In the genomic region with DNA sequence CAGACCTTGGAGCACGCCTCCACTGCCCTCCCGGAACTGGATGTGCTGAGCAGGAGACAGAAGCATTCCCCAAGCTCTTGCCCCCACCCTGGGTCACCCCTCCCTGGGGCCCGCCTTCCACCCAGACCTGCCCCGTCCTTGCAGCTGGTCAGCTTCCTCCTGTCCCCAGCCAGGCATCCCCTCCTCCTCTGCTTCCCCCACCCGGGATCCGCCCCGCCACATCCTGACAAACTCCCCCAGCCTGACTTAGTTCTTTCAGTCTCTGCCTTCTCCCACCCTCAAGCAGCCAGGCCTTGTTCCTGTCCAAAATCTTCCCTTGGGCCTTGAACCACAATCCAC, we compare ENCODE assay signal across 1 cellular context.
TF ChIP-seq lines count a peak whose summit lies in the region.

No MANE protein-coding gene starts in this region.

TF ChIP-seq in HepG2, 621 proteins besides CTCF, POLR2A, EP300 and RAD21 (continued from another document and continues in another):
- TF ChIP-seq, protein P1, sequence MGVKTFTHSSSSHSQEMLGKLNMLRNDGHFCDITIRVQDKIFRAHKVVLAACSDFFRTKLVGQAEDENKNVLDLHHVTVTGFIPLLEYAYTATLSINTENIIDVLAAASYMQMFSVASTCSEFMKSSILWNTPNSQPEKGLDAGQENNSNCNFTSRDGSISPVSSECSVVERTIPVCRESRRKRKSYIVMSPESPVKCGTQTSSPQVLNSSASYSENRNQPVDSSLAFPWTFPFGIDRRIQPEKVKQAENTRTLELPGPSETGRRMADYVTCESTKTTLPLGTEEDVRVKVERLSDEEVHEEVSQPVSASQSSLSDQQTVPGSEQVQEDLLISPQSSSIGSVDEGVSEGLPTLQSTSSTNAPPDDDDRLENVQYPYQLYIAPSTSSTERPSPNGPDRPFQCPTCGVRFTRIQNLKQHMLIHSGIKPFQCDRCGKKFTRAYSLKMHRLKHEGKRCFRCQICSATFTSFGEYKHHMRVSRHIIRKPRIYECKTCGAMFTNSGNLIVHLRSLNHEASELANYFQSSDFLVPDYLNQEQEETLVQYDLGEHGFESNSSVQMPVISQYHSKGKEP (CRISPR knock-in tag; IDR thresholded peaks at IDR 0.05), result no peak
- TF ChIP-seq ZNF883 (CRISPR knock-in tag; IDR thresholded peaks at IDR 0.05; ENCODE audit: not compliant biosample characterization) (no peak), GATA4 (IDR thresholded peaks at IDR 0.05; ENCODE audit: borderline replicate concordance, low read depth) (no peak), IKZF1 (IDR thresholded peaks at IDR 0.05) (no peak), SOX5 (CRISPR knock-in tag; IDR thresholded peaks at IDR 0.05; ENCODE audit: borderline replicate concordance) (no peak), MIER2 (CRISPR knock-in tag; IDR thresholded peaks at IDR 0.05) (no peak), ZNF564 (CRISPR knock-in tag; IDR thresholded peaks at IDR 0.05) (no peak), CAMTA2 (CRISPR knock-in tag; IDR thresholded peaks at IDR 0.05; ENCODE audit: borderline replicate concordance) (no peak), RARG (CRISPR knock-in tag; IDR thresholded peaks at IDR 0.05; ENCODE audit: low read depth) (no peak), HNRNPK (IDR thresholded peaks at IDR 0.05; ENCODE audit: low read depth, low read length, poor library complexity, severe bottlenecking) (no peak), STAG1 (CRISPR knock-in tag; IDR thresholded peaks at IDR 0.05) (no peak), KLF13 (CRISPR knock-in tag; IDR thresholded peaks at IDR 0.05) (no peak), FOSL1 (CRISPR knock-in tag; IDR thresholded peaks at IDR 0.05; ENCODE audit: borderline replicate concordance) (no peak), HNF4A (CRISPR knock-in tag; IDR thresholded peaks at IDR 0.05) (no peak), ZNF589 (CRISPR knock-in tag; conservative IDR thresholded peaks at IDR 0.05) (no peak), SIX4 (CRISPR knock-in tag; IDR thresholded peaks at IDR 0.05) (no peak), ELF4 (CRISPR knock-in tag; IDR thresholded peaks at IDR 0.05; ENCODE audit: borderline replicate concordance) (no peak), ZNF10 (CRISPR knock-in tag; IDR thresholded peaks at IDR 0.05; ENCODE audit: borderline replicate concordance, low read depth) (no peak), RFX1 (IDR thresholded peaks at IDR 0.05) (no peak), ZNF232 (CRISPR knock-in tag; IDR thresholded peaks at IDR 0.05; ENCODE audit: borderline replicate concordance) (no peak), ZBTB20 (CRISPR knock-in tag; IDR thresholded peaks at IDR 0.05; ENCODE audit: borderline replicate concordance, low read depth) (no peak), HDAC1 (CRISPR knock-in tag; IDR thresholded peaks at IDR 0.05) (no peak), ZSCAN25 (CRISPR knock-in tag; IDR thresholded peaks at IDR 0.05) (no peak), ZSCAN22 (CRISPR knock-in tag; IDR thresholded peaks at IDR 0.05) (no peak), CCDC6 (CRISPR knock-in tag; IDR thresholded peaks at IDR 0.05) (no peak), RBAK (CRISPR knock-in tag; IDR thresholded peaks at IDR 0.05) (no peak), MAZ (IDR thresholded peaks at IDR 0.05; ENCODE audit: borderline replicate concordance, low read depth, low read length) (peak; percentile 50; the same call in 1 of the 2 replicates), MAZ (CRISPR knock-in tag; IDR thresholded peaks at IDR 0.05; ENCODE audit: low read depth) (0 out of 2 replicates have a peak, but pooled peaks have one; percentile 24)
- TF ChIP-seq, protein P2, sequence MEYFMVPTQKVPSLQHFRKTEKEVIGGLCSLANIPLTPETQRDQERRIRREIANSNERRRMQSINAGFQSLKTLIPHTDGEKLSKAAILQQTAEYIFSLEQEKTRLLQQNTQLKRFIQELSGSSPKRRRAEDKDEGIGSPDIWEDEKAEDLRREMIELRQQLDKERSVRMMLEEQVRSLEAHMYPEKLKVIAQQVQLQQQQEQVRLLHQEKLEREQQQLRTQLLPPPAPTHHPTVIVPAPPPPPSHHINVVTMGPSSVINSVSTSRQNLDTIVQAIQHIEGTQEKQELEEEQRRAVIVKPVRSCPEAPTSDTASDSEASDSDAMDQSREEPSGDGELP (IDR thresholded peaks at IDR 0.05; ENCODE audit: borderline replicate concordance, low read depth), result peak; percentile 84; the same call in 1 of the 2 replicates
- TF ChIP-seq, protein P3, sequence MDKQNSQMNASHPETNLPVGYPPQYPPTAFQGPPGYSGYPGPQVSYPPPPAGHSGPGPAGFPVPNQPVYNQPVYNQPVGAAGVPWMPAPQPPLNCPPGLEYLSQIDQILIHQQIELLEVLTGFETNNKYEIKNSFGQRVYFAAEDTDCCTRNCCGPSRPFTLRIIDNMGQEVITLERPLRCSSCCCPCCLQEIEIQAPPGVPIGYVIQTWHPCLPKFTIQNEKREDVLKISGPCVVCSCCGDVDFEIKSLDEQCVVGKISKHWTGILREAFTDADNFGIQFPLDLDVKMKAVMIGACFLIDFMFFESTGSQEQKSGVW (CRISPR knock-in tag; IDR thresholded peaks at IDR 0.05; ENCODE audit: borderline replicate concordance), result no peak
- TF ChIP-seq, protein P4, sequence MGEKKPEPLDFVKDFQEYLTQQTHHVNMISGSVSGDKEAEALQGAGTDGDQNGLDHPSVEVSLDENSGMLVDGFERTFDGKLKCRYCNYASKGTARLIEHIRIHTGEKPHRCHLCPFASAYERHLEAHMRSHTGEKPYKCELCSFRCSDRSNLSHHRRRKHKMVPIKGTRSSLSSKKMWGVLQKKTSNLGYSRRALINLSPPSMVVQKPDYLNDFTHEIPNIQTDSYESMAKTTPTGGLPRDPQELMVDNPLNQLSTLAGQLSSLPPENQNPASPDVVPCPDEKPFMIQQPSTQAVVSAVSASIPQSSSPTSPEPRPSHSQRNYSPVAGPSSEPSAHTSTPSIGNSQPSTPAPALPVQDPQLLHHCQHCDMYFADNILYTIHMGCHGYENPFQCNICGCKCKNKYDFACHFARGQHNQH (CRISPR knock-in tag; IDR thresholded peaks at IDR 0.05), result no peak
- TF ChIP-seq, protein P5, sequence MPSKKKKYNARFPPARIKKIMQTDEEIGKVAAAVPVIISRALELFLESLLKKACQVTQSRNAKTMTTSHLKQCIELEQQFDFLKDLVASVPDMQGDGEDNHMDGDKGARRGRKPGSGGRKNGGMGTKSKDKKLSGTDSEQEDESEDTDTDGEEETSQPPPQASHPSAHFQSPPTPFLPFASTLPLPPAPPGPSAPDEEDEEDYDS (CRISPR knock-in tag; IDR thresholded peaks at IDR 0.05), result 0 out of 2 replicates have a peak, but pooled peaks have one; percentile 1
- TF ChIP-seq, protein P6, sequence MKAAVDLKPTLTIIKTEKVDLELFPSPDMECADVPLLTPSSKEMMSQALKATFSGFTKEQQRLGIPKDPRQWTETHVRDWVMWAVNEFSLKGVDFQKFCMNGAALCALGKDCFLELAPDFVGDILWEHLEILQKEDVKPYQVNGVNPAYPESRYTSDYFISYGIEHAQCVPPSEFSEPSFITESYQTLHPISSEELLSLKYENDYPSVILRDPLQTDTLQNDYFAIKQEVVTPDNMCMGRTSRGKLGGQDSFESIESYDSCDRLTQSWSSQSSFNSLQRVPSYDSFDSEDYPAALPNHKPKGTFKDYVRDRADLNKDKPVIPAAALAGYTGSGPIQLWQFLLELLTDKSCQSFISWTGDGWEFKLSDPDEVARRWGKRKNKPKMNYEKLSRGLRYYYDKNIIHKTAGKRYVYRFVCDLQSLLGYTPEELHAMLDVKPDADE (CRISPR knock-in tag; IDR thresholded peaks at IDR 0.05), result no peak
- TF ChIP-seq, protein P7, sequence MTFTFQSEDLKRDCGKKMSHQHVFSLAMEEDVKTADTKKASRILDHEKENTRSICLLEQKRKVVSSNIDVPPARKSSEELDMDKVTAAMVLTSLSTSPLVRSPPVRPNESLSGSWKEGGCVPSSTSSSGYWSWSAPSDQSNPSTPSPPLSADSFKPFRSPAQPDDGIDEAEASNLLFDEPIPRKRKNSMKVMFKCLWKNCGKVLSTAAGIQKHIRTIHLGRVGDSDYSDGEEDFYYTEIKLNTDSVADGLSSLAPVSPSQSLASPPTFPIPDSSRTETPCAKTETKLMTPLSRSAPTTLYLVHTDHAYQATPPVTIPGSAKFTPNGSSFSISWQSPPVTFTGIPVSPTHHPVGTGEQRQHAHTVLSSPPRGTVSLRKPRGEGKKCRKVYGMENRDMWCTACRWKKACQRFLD (CRISPR knock-in tag; IDR thresholded peaks at IDR 0.05; ENCODE audit: borderline replicate concordance), result no peak
- TF ChIP-seq, protein P8, sequence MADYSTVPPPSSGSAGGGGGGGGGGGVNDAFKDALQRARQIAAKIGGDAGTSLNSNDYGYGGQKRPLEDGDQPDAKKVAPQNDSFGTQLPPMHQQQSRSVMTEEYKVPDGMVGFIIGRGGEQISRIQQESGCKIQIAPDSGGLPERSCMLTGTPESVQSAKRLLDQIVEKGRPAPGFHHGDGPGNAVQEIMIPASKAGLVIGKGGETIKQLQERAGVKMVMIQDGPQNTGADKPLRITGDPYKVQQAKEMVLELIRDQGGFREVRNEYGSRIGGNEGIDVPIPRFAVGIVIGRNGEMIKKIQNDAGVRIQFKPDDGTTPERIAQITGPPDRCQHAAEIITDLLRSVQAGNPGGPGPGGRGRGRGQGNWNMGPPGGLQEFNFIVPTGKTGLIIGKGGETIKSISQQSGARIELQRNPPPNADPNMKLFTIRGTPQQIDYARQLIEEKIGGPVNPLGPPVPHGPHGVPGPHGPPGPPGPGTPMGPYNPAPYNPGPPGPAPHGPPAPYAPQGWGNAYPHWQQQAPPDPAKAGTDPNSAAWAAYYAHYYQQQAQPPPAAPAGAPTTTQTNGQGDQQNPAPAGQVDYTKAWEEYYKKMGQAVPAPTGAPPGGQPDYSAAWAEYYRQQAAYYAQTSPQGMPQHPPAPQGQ (CRISPR knock-in tag; IDR thresholded peaks at IDR 0.05; ENCODE audit: borderline replicate concordance), result no peak
- TF ChIP-seq, protein P9, sequence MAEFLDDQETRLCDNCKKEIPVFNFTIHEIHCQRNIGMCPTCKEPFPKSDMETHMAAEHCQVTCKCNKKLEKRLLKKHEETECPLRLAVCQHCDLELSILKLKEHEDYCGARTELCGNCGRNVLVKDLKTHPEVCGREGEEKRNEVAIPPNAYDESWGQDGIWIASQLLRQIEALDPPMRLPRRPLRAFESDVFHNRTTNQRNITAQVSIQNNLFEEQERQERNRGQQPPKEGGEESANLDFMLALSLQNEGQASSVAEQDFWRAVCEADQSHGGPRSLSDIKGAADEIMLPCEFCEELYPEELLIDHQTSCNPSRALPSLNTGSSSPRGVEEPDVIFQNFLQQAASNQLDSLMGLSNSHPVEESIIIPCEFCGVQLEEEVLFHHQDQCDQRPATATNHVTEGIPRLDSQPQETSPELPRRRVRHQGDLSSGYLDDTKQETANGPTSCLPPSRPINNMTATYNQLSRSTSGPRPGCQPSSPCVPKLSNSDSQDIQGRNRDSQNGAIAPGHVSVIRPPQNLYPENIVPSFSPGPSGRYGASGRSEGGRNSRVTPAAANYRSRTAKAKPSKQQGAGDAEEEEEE (CRISPR knock-in tag; IDR thresholded peaks at IDR 0.05; ENCODE audit: borderline replicate concordance), result no peak
- TF ChIP-seq, protein P10, sequence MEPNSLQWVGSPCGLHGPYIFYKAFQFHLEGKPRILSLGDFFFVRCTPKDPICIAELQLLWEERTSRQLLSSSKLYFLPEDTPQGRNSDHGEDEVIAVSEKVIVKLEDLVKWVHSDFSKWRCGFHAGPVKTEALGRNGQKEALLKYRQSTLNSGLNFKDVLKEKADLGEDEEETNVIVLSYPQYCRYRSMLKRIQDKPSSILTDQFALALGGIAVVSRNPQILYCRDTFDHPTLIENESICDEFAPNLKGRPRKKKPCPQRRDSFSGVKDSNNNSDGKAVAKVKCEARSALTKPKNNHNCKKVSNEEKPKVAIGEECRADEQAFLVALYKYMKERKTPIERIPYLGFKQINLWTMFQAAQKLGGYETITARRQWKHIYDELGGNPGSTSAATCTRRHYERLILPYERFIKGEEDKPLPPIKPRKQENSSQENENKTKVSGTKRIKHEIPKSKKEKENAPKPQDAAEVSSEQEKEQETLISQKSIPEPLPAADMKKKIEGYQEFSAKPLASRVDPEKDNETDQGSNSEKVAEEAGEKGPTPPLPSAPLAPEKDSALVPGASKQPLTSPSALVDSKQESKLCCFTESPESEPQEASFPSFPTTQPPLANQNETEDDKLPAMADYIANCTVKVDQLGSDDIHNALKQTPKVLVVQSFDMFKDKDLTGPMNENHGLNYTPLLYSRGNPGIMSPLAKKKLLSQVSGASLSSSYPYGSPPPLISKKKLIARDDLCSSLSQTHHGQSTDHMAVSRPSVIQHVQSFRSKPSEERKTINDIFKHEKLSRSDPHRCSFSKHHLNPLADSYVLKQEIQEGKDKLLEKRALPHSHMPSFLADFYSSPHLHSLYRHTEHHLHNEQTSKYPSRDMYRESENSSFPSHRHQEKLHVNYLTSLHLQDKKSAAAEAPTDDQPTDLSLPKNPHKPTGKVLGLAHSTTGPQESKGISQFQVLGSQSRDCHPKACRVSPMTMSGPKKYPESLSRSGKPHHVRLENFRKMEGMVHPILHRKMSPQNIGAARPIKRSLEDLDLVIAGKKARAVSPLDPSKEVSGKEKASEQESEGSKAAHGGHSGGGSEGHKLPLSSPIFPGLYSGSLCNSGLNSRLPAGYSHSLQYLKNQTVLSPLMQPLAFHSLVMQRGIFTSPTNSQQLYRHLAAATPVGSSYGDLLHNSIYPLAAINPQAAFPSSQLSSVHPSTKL (CRISPR knock-in tag; IDR thresholded peaks at IDR 0.05), result no peak
- TF ChIP-seq, protein P11, sequence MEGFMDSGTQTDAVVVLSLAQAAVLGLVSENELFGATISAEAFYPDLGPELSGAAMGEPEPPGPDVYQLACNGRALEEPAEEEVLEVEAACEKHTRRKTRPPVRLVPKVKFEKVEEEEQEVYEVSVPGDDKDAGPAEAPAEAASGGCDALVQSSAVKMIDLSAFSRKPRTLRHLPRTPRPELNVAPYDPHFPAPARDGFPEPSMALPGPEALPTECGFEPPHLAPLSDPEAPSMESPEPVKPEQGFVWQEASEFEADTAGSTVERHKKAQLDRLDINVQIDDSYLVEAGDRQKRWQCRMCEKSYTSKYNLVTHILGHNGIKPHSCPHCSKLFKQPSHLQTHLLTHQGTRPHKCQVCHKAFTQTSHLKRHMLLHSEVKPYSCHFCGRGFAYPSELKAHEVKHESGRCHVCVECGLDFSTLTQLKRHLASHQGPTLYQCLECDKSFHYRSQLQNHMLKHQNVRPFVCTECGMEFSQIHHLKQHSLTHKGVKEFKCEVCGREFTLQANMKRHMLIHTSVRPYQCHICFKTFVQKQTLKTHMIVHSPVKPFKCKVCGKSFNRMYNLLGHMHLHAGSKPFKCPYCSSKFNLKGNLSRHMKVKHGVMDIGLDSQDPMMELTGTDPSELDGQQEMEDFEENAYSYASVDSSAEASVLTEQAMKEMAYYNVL (CRISPR knock-in tag; IDR thresholded peaks at IDR 0.05; ENCODE audit: borderline replicate concordance), result 0 out of 2 replicates have a peak, but pooled peaks have one; percentile 40
- TF ChIP-seq, protein P12, sequence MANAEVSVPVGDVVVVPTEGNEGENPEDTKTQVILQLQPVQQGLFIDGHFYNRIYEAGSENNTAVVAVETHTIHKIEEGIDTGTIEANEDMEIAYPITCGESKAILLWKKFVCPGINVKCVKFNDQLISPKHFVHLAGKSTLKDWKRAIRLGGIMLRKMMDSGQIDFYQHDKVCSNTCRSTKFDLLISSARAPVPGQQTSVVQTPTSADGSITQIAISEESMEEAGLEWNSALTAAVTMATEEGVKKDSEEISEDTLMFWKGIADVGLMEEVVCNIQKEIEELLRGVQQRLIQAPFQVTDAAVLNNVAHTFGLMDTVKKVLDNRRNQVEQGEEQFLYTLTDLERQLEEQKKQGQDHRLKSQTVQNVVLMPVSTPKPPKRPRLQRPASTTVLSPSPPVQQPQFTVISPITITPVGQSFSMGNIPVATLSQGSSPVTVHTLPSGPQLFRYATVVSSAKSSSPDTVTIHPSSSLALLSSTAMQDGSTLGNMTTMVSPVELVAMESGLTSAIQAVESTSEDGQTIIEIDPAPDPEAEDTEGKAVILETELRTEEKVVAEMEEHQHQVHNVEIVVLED (CRISPR knock-in tag; IDR thresholded peaks at IDR 0.05; ENCODE audit: borderline replicate concordance), result no peak
